Comparison of ENCODE assay signal across 1 cellular context in the genomic region with DNA sequence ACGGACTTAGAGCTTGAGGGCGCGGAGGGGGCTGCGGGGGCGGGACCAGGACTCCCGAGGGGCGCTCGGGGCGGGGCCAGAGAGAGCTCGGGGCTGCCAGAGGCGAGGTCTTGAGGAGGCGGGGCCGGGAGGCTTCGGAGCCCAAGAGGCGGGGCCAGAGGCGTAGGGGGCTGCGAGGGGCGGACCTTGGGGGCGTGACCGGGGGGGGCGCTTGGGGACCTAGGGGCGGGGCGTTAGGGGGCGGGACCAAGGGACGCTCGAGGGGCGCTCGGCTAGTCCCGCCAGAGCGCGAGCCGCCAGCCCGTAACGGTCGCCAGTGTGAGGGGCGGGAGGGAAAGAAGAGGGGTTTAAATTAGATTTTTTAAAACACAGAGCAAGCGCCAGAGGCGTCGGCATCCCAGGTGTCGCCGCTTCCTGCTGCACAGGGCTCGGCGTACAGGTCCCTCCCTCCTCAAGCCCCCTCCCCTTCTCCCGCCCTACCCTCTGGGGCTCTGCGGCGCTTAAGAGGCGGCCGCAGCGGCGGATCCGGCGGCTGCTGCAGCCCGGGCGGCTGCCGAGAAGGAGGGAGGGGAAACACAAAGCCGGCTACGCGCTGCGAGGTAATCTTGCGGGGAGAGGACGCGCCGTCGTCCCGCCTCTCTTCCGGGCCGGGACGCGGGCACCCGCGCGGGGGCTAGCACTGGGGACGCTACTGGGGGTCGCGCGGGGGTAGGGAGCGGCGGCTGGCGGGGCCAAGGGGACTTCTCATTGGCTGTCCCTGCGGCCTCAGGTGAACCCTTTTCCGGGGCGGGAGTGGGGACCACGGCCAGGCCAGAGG.
A peak's percentile ranks its signal among the peaks of the same experiment; 100 is the strongest.
TF ChIP-seq lines count a peak whose summit lies in the region.

A gene with protein sequence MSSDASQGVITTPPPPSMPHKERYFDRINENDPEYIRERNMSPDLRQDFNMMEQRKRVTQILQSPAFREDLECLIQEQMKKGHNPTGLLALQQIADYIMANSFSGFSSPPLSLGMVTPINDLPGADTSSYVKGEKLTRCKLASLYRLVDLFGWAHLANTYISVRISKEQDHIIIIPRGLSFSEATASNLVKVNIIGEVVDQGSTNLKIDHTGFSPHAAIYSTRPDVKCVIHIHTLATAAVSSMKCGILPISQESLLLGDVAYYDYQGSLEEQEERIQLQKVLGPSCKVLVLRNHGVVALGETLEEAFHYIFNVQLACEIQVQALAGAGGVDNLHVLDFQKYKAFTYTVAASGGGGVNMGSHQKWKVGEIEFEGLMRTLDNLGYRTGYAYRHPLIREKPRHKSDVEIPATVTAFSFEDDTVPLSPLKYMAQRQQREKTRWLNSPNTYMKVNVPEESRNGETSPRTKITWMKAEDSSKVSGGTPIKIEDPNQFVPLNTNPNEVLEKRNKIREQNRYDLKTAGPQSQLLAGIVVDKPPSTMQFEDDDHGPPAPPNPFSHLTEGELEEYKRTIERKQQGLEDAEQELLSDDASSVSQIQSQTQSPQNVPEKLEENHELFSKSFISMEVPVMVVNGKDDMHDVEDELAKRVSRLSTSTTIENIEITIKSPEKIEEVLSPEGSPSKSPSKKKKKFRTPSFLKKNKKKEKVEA (plus strand): TSS at position 284 of the 817 bp plus-strand sequence. CDS start 92,670 bp downstream, outside the sequence.

TF ChIP-seq in HEK293, 187 proteins besides CTCF, POLR2A, EP300 and RAD21 (continued from another document and continues in another):
- TF ChIP-seq, protein P1, sequence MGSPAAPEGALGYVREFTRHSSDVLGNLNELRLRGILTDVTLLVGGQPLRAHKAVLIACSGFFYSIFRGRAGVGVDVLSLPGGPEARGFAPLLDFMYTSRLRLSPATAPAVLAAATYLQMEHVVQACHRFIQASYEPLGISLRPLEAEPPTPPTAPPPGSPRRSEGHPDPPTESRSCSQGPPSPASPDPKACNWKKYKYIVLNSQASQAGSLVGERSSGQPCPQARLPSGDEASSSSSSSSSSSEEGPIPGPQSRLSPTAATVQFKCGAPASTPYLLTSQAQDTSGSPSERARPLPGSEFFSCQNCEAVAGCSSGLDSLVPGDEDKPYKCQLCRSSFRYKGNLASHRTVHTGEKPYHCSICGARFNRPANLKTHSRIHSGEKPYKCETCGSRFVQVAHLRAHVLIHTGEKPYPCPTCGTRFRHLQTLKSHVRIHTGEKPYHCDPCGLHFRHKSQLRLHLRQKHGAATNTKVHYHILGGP (tag by site-specific recombination; IDR thresholded peaks at IDR 0.05): no peak
- TF ChIP-seq ZNF626 (tag by site-specific recombination; IDR thresholded peaks at IDR 0.05) (no peak), SP2 (tag by site-specific recombination; IDR thresholded peaks at IDR 0.05) (peak; percentile 82), ZNF324 (tag by site-specific recombination; IDR thresholded peaks at IDR 0.05) (no peak), ZBTB7A (tag by site-specific recombination; IDR thresholded peaks at IDR 0.05; ENCODE audit: low read depth) (peak; percentile 40; the same call in 1 of the 2 replicates), ZBTB48 (tag by site-specific recombination; IDR thresholded peaks at IDR 0.05) (peak; percentile 57; the same call in 1 of the 2 replicates), ZNF600 (tag by site-specific recombination; IDR thresholded peaks at IDR 0.05) (0 out of 2 replicates have a peak, but pooled peaks have one; percentile 19), ZNF311 (tag by site-specific recombination; IDR thresholded peaks at IDR 0.05; ENCODE audit: borderline replicate concordance) (no peak), ZNF391 (tag by site-specific recombination; IDR thresholded peaks at IDR 0.05; ENCODE audit: borderline replicate concordance, low read depth) (no peak), ZNF155 (tag by site-specific recombination; IDR thresholded peaks at IDR 0.05) (no peak), ZNF2 (tag by site-specific recombination; IDR thresholded peaks at IDR 0.05) (peak; percentile 63; the same call in 1 of the 2 replicates), ZNF561 (tag by site-specific recombination; IDR thresholded peaks at IDR 0.05; ENCODE audit: borderline replicate concordance) (no peak), ZNF146 (tag by site-specific recombination; IDR thresholded peaks at IDR 0.05) (no peak), GFI1B (tag by site-specific recombination; IDR thresholded peaks at IDR 0.05) (no peak), ZNF133 (tag by site-specific recombination; IDR thresholded peaks at IDR 0.05) (no peak), SP3 (tag by site-specific recombination; IDR thresholded peaks at IDR 0.05) (peak; percentile 82), PRDM1 (tag by site-specific recombination; IDR thresholded peaks at IDR 0.05) (no peak), ZNF837 (tag by site-specific recombination; IDR thresholded peaks at IDR 0.05) (no peak), ZNF530 (tag by site-specific recombination; IDR thresholded peaks at IDR 0.05; ENCODE audit: low read depth) (no peak), ZNF239 (tag by site-specific recombination; IDR thresholded peaks at IDR 0.05) (no peak), ZNF791 (tag by site-specific recombination; IDR thresholded peaks at IDR 0.05) (no peak), WT1 (tag by site-specific recombination; IDR thresholded peaks at IDR 0.05) (peak; percentile 48)
- TF ChIP-seq, protein P2, sequence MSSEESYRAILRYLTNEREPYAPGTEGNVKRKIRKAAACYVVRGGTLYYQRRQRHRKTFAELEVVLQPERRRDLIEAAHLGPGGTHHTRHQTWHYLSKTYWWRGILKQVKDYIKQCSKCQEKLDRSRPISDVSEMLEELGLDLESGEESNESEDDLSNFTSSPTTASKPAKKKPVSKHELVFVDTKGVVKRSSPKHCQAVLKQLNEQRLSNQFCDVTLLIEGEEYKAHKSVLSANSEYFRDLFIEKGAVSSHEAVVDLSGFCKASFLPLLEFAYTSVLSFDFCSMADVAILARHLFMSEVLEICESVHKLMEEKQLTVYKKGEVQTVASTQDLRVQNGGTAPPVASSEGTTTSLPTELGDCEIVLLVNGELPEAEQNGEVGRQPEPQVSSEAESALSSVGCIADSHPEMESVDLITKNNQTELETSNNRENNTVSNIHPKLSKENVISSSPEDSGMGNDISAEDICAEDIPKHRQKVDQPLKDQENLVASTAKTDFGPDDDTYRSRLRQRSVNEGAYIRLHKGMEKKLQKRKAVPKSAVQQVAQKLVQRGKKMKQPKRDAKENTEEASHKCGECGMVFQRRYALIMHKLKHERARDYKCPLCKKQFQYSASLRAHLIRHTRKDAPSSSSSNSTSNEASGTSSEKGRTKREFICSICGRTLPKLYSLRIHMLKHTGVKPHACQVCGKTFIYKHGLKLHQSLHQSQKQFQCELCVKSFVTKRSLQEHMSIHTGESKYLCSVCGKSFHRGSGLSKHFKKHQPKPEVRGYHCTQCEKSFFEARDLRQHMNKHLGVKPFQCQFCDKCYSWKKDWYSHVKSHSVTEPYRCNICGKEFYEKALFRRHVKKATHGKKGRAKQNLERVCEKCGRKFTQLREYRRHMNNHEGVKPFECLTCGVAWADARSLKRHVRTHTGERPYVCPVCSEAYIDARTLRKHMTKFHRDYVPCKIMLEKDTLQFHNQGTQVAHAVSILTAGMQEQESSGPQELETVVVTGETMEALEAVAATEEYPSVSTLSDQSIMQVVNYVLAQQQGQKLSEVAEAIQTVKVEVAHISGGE (tag by site-specific recombination; conservative IDR thresholded peaks at IDR 0.05; ENCODE audit: low read depth): peak; percentile 47; the same call in 1 of the 2 replicates
- TF ChIP-seq, protein P3, sequence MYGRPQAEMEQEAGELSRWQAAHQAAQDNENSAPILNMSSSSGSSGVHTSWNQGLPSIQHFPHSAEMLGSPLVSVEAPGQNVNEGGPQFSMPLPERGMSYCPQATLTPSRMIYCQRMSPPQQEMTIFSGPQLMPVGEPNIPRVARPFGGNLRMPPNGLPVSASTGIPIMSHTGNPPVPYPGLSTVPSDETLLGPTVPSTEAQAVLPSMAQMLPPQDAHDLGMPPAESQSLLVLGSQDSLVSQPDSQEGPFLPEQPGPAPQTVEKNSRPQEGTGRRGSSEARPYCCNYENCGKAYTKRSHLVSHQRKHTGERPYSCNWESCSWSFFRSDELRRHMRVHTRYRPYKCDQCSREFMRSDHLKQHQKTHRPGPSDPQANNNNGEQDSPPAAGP (tag by site-specific recombination; IDR thresholded peaks at IDR 0.05): peak; percentile 49; the same call in 1 of the 2 replicates
- TF ChIP-seq, protein P4, sequence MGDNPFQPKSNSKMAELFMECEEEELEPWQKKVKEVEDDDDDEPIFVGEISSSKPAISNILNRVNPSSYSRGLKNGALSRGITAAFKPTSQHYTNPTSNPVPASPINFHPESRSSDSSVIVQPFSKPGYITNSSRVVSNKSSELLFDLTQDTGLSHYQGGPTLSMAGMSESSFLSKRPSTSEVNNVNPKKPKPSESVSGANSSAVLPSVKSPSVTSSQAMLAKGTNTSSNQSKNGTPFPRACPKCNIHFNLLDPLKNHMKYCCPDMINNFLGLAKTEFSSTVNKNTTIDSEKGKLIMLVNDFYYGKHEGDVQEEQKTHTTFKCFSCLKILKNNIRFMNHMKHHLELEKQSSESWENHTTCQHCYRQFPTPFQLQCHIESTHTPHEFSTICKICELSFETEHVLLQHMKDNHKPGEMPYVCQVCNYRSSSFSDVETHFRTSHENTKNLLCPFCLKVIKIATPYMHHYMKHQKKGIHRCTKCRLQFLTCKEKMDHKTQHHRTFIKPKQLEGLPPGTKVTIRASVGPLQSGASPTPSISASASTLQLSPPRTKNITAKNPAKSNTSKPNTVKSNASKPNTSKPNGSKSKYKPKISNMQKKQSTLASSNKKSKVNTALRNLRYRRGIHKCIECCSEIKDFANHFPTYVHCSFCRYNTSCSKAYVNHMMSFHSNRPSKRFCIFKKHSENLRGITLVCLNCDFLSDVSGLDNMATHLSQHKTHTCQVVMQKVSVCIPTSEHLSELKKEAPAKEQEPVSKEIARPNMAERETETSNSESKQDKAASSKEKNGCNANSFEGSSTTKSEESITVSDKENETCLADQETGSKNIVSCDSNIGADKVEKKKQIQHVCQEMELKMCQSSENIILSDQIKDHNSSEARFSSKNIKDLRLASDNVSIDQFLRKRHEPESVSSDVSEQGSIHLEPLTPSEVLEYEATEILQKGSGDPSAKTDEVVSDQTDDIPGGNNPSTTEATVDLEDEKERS (tag by site-specific recombination; IDR thresholded peaks at IDR 0.05): no peak
- TF ChIP-seq, protein P5, sequence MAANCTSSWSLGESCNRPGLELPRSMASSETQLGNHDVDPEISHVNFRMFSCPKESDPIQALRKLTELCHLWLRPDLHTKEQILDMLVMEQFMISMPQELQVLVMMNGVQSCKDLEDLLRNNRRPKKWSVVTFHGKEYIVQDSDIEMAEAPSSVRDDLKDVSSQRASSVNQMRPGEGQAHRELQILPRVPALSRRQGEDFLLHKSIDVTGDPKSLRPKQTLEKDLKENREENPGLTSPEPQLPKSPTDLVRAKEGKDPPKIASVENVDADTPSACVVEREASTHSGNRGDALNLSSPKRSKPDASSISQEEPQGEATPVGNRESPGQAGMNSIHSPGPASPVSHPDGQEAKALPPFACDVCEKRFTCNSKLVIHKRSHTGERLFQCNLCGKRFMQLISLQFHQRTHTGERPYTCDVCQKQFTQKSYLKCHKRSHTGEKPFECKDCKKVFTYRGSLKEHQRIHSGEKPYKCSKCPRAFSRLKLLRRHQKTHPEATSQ (tag by site-specific recombination; IDR thresholded peaks at IDR 0.05): 0 out of 2 replicates have a peak, but pooled peaks have one; percentile 34
- TF ChIP-seq, protein P6, sequence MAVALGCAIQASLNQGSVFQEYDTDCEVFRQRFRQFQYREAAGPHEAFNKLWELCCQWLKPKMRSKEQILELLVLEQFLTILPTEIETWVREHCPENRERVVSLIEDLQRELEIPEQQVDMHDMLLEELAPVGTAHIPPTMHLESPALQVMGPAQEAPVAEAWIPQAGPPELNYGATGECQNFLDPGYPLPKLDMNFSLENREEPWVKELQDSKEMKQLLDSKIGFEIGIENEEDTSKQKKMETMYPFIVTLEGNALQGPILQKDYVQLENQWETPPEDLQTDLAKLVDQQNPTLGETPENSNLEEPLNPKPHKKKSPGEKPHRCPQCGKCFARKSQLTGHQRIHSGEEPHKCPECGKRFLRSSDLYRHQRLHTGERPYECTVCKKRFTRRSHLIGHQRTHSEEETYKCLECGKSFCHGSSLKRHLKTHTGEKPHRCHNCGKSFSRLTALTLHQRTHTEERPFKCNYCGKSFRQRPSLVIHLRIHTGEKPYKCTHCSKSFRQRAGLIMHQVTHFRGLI (tag by site-specific recombination; IDR thresholded peaks at IDR 0.05): 0 out of 2 replicates have a peak, but pooled peaks have one; percentile 9
- TF ChIP-seq, protein P7, sequence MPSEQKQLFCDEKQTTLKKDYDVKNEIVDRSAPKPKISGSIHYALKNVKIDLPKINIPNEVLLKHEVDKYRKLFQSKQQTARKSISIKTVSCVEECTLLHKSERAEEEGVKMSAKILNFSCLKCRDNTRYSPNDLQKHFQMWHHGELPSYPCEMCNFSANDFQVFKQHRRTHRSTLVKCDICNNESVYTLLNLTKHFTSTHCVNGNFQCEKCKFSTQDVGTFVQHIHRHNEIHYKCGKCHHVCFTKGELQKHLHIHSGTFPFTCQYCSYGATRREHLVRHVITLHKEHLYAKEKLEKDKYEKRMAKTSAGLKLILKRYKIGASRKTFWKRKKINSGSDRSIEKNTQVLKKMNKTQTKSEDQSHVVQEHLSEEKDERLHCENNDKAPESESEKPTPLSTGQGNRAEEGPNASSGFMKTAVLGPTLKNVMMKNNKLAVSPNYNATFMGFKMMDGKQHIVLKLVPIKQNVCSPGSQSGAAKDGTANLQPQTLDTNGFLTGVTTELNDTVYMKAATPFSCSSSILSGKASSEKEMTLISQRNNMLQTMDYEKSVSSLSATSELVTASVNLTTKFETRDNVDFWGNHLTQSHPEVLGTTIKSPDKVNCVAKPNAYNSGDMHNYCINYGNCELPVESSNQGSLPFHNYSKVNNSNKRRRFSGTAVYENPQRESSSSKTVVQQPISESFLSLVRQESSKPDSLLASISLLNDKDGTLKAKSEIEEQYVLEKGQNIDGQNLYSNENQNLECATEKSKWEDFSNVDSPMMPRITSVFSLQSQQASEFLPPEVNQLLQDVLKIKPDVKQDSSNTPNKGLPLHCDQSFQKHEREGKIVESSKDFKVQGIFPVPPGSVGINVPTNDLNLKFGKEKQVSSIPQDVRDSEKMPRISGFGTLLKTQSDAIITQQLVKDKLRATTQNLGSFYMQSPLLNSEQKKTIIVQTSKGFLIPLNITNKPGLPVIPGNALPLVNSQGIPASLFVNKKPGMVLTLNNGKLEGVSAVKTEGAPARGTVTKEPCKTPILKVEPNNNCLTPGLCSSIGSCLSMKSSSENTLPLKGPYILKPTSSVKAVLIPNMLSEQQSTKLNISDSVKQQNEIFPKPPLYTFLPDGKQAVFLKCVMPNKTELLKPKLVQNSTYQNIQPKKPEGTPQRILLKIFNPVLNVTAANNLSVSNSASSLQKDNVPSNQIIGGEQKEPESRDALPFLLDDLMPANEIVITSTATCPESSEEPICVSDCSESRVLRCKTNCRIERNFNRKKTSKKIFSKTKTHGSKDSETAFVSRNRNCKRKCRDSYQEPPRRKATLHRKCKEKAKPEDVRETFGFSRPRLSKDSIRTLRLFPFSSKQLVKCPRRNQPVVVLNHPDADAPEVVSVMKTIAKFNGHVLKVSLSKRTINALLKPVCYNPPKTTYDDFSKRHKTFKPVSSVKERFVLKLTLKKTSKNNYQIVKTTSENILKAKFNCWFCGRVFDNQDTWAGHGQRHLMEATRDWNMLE (tag by site-specific recombination; conservative IDR thresholded peaks at IDR 0.05; ENCODE audit: low read depth): no peak
- TF ChIP-seq, protein P8, sequence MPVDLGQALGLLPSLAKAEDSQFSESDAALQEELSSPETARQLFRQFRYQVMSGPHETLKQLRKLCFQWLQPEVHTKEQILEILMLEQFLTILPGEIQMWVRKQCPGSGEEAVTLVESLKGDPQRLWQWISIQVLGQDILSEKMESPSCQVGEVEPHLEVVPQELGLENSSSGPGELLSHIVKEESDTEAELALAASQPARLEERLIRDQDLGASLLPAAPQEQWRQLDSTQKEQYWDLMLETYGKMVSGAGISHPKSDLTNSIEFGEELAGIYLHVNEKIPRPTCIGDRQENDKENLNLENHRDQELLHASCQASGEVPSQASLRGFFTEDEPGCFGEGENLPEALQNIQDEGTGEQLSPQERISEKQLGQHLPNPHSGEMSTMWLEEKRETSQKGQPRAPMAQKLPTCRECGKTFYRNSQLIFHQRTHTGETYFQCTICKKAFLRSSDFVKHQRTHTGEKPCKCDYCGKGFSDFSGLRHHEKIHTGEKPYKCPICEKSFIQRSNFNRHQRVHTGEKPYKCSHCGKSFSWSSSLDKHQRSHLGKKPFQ (tag by site-specific recombination; IDR thresholded peaks at IDR 0.05): no peak
